In genomic region chr16:172374-172941, GRCh38 we compare ENCODE assay signal across 11 cellular contexts. TPM values are rescaled to one million over a fixed set of nuclear protein-coding genes. Genes with fewer than 3 reads are reported as not detected.
DNase-seq lines count a peak whose midpoint lies in the region; ATAC-seq and TF ChIP-seq lines count a peak whose summit lies in the region.
"Not testable (repeated sequence)": the region's sequence is repeated elsewhere in the genome, so short reads cannot be mapped to it uniquely, and the experiment has no call there.
"Had no signal": no experiment of that assay in that cellular context is flagged by ENCODE, and none has a peak within 500 bp of the region (broad histone marks: within the 10 kb centered on the region; RNA-seq: fewer than 3 reads in every experiment).

HBA2 (plus strand) TSS chr16:172876; CDS start chr16:172913, 37 bp downstream.

- not testable (repeated sequence) for H3K9me3 Mint-ChIP-seq in Caco-2 (ENCODE audit: unreplicated experiment); activated CD4-positive, alpha-beta T cell treated with anti-CD3 and anti-CD28 coated beads for 36 hours (ENCODE audit: low read depth); glutamatergic neuron (ENCODE audit: unreplicated experiment); naive thymus-derived CD4-positive, alpha-beta T cell; stimulated activated memory B cell treated with anti-CD40 and anti-IgM and Interleukin-4, amounts not matched to agents 10 μg/mL and 1 μg/mL and 100 μg/mL, for 72 hours

- H3K36me3 ChIP-seq in Caco-2 (ENCODE audit: control insufficient read depth, insufficient read depth, low read length); adrenal gland (replicated peaks in 1 of 2); naive thymus-derived CD4-positive, alpha-beta T cell (ENCODE audit: control insufficient read depth in 2 of 3, insufficient read depth in 3 of 3, low read length in 3 of 3); urinary bladder (ENCODE audit: insufficient read depth): not testable (repeated sequence)

- BruUV-seq in Caco-2 (replicated peaks; lab: Mats Ljungman, UMichigan) = not testable (repeated sequence)

- H3K36me3 Mint-ChIP-seq in Caco-2 (ENCODE audit: insufficient read depth, unreplicated experiment); activated CD4-positive, alpha-beta T cell treated with anti-CD3 and anti-CD28 coated beads for 36 hours (ENCODE audit: low read depth); glutamatergic neuron (ENCODE audit: unreplicated experiment); naive thymus-derived CD4-positive, alpha-beta T cell; stimulated activated memory B cell treated with anti-CD40 and anti-IgM and Interleukin-4, amounts not matched to agents 10 μg/mL and 1 μg/mL and 100 μg/mL, for 72 hours: not testable (repeated sequence)

- not testable (repeated sequence) for DNase-seq in Caco-2; activated CD4-positive, alpha-beta T cell treated with anti-CD3 and anti-CD28 coated beads for 36 hours; adrenal gland; glutamatergic neuron; left colon; naive thymus-derived CD4-positive, alpha-beta T cell

- WGBS in adrenal gland, 4 donors = no CpG with 5 or more reads among the region's 74 CpGs
- WGBS in urinary bladder = no CpG with 5 or more reads among the region's 74 CpGs

- H3K4me1 Mint-ChIP-seq in Caco-2 (ENCODE audit: low read depth, unreplicated experiment); activated CD4-positive, alpha-beta T cell treated with anti-CD3 and anti-CD28 coated beads for 36 hours; glutamatergic neuron (ENCODE audit: low read depth, unreplicated experiment): not testable (repeated sequence)
- H3K4me1 Mint-ChIP-seq in naive thymus-derived CD4-positive, alpha-beta T cell = peaks cover 0 to 17% (median 12%) of the 10 kb centered on the region in 7 donors
- peaks cover 27% of the 10 kb centered on the region for H3K4me1 Mint-ChIP-seq in stimulated activated memory B cell treated with anti-CD40 and anti-IgM and Interleukin-4, amounts not matched to agents 10 μg/mL and 1 μg/mL and 100 μg/mL, for 72 hours

- not testable (repeated sequence) for H3K27me3 ChIP-seq in Caco-2 (replicated peaks; ENCODE audit: control insufficient read depth, insufficient read depth, low read length); naive thymus-derived CD4-positive, alpha-beta T cell (ENCODE audit: control insufficient read depth in 2 of 2, insufficient read depth in 2 of 2, low read length in 2 of 2)
- H3K27me3 ChIP-seq in adrenal gland = peaks cover 46% of the 10 kb centered on the region

- not testable (repeated sequence) for H3K4me1 ChIP-seq in Caco-2; adrenal gland (replicated peaks in 1 of 2); naive thymus-derived CD4-positive, alpha-beta T cell (ENCODE audit: control insufficient read depth in 2 of 2, insufficient read depth in 2 of 2, low read length in 2 of 2); urinary bladder (ENCODE audit: insufficient read depth)

- not testable (repeated sequence) for H3K27ac ChIP-seq in adrenal gland; naive thymus-derived CD4-positive, alpha-beta T cell (ENCODE audit: low read depth, low read length); urinary bladder (ENCODE audit: low read depth)

- not testable (repeated sequence) for H3K27ac Mint-ChIP-seq in Caco-2 (ENCODE audit: unreplicated experiment); activated CD4-positive, alpha-beta T cell treated with anti-CD3 and anti-CD28 coated beads for 36 hours; glutamatergic neuron (ENCODE audit: unreplicated experiment); stimulated activated memory B cell treated with anti-CD40 and anti-IgM and Interleukin-4, amounts not matched to agents 10 μg/mL and 1 μg/mL and 100 μg/mL, for 72 hours
- peak within 1 kb of the TSS in 1 of 9 donors; percentile 38 for H3K27ac Mint-ChIP-seq in naive thymus-derived CD4-positive, alpha-beta T cell

- CTCF ChIA-PET in Caco-2 (lab: Charles Lee); activated CD4-positive, alpha-beta T cell treated with anti-CD3 and anti-CD28 coated beads for 36 hours (lab: Charles Lee); naive thymus-derived CD4-positive, alpha-beta T cell (lab: Charles Lee): not testable (repeated sequence)

- ATAC-seq in activated CD4-positive, alpha-beta T cell treated with anti-CD3 and anti-CD28 coated beads for 36 hours = peak; percentile 55
- ATAC-seq in left colon = peak; percentile 54
- peak; percentile 24 for ATAC-seq in naive thymus-derived CD4-positive, alpha-beta T cell
- peak; percentile 52 for ATAC-seq in stimulated activated memory B cell treated with anti-CD40 and anti-IgM and Interleukin-4, amounts not matched to agents 10 μg/mL and 1 μg/mL and 100 μg/mL, for 72 hours

- not testable (repeated sequence) for TF ChIP-seq CTCF in Caco-2 (IDR thresholded peaks at IDR 0.05; ENCODE audit: insufficient read depth in 1 of 2, low read depth in 1 of 2, low read length in 1 of 2, severe bottlenecking in 1 of 2, unreplicated experiment in 1 of 2); adrenal gland (IDR thresholded peaks at IDR 0.05); glutamatergic neuron (IDR thresholded peaks at IDR 0.05; ENCODE audit: partially characterized antibody, unreplicated experiment)

- not testable (repeated sequence) for H3K9me3 ChIP-seq in Caco-2; adrenal gland (replicated peaks in 1 of 3); naive thymus-derived CD4-positive, alpha-beta T cell (ENCODE audit: control insufficient read depth in 2 of 3, low read length in 3 of 3)

- POLR2A ChIA-PET in Caco-2 (lab: Charles Lee); activated CD4-positive, alpha-beta T cell treated with anti-CD3 and anti-CD28 coated beads for 36 hours (lab: Charles Lee); naive thymus-derived CD4-positive, alpha-beta T cell (lab: Charles Lee): not testable (repeated sequence)

- H3K27me3 Mint-ChIP-seq in Caco-2 (ENCODE audit: insufficient read depth, unreplicated experiment) (peaks cover 21% of the 10 kb centered on the region), glutamatergic neuron (ENCODE audit: unreplicated experiment) (peaks cover 30% of the 10 kb centered on the region)
- H3K27me3 Mint-ChIP-seq in activated CD4-positive, alpha-beta T cell treated with anti-CD3 and anti-CD28 coated beads for 36 hours = peaks cover 50% of the 10 kb centered on the region
- peaks cover 46 to 73% (median 48%) of the 10 kb centered on the region in 5 donors for H3K27me3 Mint-ChIP-seq in naive thymus-derived CD4-positive, alpha-beta T cell
- peaks cover 82% of the 10 kb centered on the region for H3K27me3 Mint-ChIP-seq in stimulated activated memory B cell treated with anti-CD40 and anti-IgM and Interleukin-4, amounts not matched to agents 10 μg/mL and 1 μg/mL and 100 μg/mL, for 72 hours

- peak within 1 kb of the TSS; percentile 40 for H3K4me3 Mint-ChIP-seq in Caco-2 (ENCODE audit: unreplicated experiment)
- H3K4me3 Mint-ChIP-seq in activated CD4-positive, alpha-beta T cell treated with anti-CD3 and anti-CD28 coated beads for 36 hours = not testable (repeated sequence)
- H3K4me3 Mint-ChIP-seq in glutamatergic neuron (ENCODE audit: unreplicated experiment) = peak within 1 kb of the TSS; percentile 11
- H3K4me3 Mint-ChIP-seq in naive thymus-derived CD4-positive, alpha-beta T cell = peak within 1 kb of the TSS in 7 of 10 donors; percentile 29 to 77 (median 35)
- H3K4me3 Mint-ChIP-seq in stimulated activated memory B cell treated with anti-CD40 and anti-IgM and Interleukin-4, amounts not matched to agents 10 μg/mL and 1 μg/mL and 100 μg/mL, for 72 hours = peak within 1 kb of the TSS; percentile 54

- not testable (repeated sequence) for TF ChIP-seq POLR2A in adrenal gland (IDR thresholded peaks at IDR 0.05)

- not testable (repeated sequence) for H3K4me3 ChIP-seq in Caco-2 (ENCODE audit: low read depth, low read length); adrenal gland; naive thymus-derived CD4-positive, alpha-beta T cell (ENCODE audit: low read length); urinary bladder (ENCODE audit: low read depth, low read length)

- intact Hi-C loops in Caco-2 (cut with micrococcal nuclease; ENCODE audit: unreplicated experiment); activated CD4-positive, alpha-beta T cell treated with anti-CD3 and anti-CD28 coated beads for 36 hours (cut with DNase I, micrococcal nuclease); adrenal gland (cut with DNase I); left colon (cut with DNase I, micrococcal nuclease); naive thymus-derived CD4-positive, alpha-beta T cell (cut with micrococcal nuclease): not testable (repeated sequence)

RNA-seq across cellular contexts. Expression of gene HBA2, which starts in this region (rescaled TPM):
- total RNA-seq in Caco-2 (2022) (2.1 TPM in 1 of 2 replicates, not detected in the other), adrenal gland (100 to 1,000 TPM in 1 of 8 donors, 10 to 100 TPM in 3, 1 to 10 TPM in 3, not detected in 1; 1.9 to 161 (median 10.8) TPM), glutamatergic neuron (ENCODE audit: unreplicated experiment) (not detected), left colon (10 to 100 TPM in 1 of 2 donors, 1 to 10 TPM in 1; 4.9 to 14.0 TPM), urinary bladder (648 TPM)
- total RNA-seq in activated CD4-positive, alpha-beta T cell treated with anti-CD3 and anti-CD28 coated beads for 36 hours = not detected
- polyA plus RNA-seq in adrenal gland (100 to 1,000 TPM in 1 of 3 donors, 10 to 100 TPM in 1, not detected in 1; 51.7 to 113 TPM), urinary bladder (22.6 TPM)
- total RNA-seq in naive thymus-derived CD4-positive, alpha-beta T cell = 10 to 100 TPM in 1 of 5 experiments, 1 to 10 TPM in 1, under 1 TPM in 1, not detected in 2; 0.68 to 10.4 (median 1.1) TPM
- under 1 TPM in 1 of 2 donors, not detected in 1; 0.63 TPM for polyA plus RNA-seq in naive thymus-derived CD4-positive, alpha-beta T cell
- total RNA-seq: epithelial cell of proximal tubule, HFFc6, HT1080 had no signal

Comparison
In these comparisons a context has a peak if more than half of its experiments do, and no peak if none do; other contexts are left out.
1. Peak in ATAC-seq in activated CD4-positive, alpha-beta T cell treated with anti-CD3 and anti-CD28 coated beads for 36 hours; RNA of the gene not detected or under 1 TPM.